19 cellular contexts compared by ENCODE assay signal in genomic region chr7:35755711-35756110, GRCh38.
"Had no signal": no experiment of that assay in that cellular context is flagged by ENCODE, and none has a peak within 500 bp of the region (broad histone marks: within the 10 kb centered on the region; RNA-seq: fewer than 3 reads in every experiment).

No MANE protein-coding gene starts in this region.

- H3K27me3 ChIP-seq: adrenal gland, brain microvascular endothelial cell, colonic mucosa had no signal

- H3K9me3 Mint-ChIP-seq: nephron; stimulated activated naive CD8-positive, alpha-beta T cell treated with anti-CD3 and anti-CD28 coated beads, Interleukin-15, Interleukin-2, amounts not matched to agents 100 ng/mL and 50 ng/mL, for 24 hours had no signal

- FAIRE-seq: endothelial cell of umbilical vein, TTC549 had no signal

- H3K4me1 ChIP-seq: colonic mucosa had no signal

- H3K4me3 ChIP-seq: adrenal gland, colonic mucosa, thoracic aorta had no signal

- H3K4me3 Mint-ChIP-seq: nephron; stimulated activated naive CD8-positive, alpha-beta T cell treated with anti-CD3 and anti-CD28 coated beads, Interleukin-15, Interleukin-2, amounts not matched to agents 100 ng/mL and 50 ng/mL, for 24 hours had no signal

- H3K36me3 ChIP-seq: adrenal gland, brain microvascular endothelial cell, colonic mucosa, thoracic aorta had no signal

- H3K9me3 ChIP-seq: adrenal gland, colonic mucosa, thoracic aorta had no signal

- DNase-seq: activated CD4-positive, alpha-beta T cell treated with anti-CD3 and anti-CD28 coated beads, Interleukin-2, amount 50 U/mL, for 1 hour; activated CD4-positive, CD25-positive, alpha-beta regulatory T cell; activated naive CD4-positive, alpha-beta T cell treated with anti-CD3 and anti-CD28 coated beads, Interleukin-2, amount 50 U/mL, for 16 hours; activated T-cell treated with anti-CD3 and anti-CD28 coated beads, Interleukin-2, amount 50 U/mL, for 1 hour; adrenal gland; brain microvascular endothelial cell; colonic mucosa; effector CD4-positive, alpha-beta T cell; hypothalamus; left cardiac atrium; occipital lobe; stimulated activated CD4-positive, alpha-beta T cell treated with anti-CD3 and anti-CD28 coated beads, Interleukin-4, amount 100 ng/mL, for 1 hour; stimulated activated CD8-positive, alpha-beta memory T cell treated with anti-CD3 and anti-CD28 coated beads, Interleukin-4, amount 100 ng/mL, for 48 hours; T-helper 2 cell had no signal

- H3K27ac Mint-ChIP-seq: stimulated activated naive CD8-positive, alpha-beta T cell treated with anti-CD3 and anti-CD28 coated beads, Interleukin-15, Interleukin-2, amounts not matched to agents 100 ng/mL and 50 ng/mL, for 24 hours had no signal

- H3K27ac ChIP-seq: brain microvascular endothelial cell, colonic mucosa, thoracic aorta had no signal
